Comparison of ENCODE assay signal across 2 cellular contexts in the genomic region with DNA sequence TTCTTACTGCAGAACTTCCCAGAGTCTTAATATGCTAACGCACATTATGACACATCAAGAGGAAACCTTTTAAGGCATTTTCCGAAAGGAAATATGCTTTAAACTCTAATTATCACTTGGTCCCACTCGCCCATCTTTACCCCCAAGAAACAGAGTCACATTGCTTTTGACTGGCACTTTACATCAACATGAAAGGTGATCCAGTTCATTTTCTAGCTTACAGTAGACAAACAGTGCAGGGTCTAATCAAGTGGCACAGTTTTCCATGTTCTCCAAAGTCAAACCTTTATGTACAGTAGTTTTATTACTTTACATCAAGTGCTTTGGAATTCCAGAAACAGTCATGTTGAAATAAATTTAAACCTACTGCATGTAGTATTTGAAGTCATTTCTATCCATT.
TF ChIP-seq lines count a peak whose summit lies in the region.

No MANE protein-coding gene starts in this region.

TF ChIP-seq in HEK293, 187 proteins besides CTCF, POLR2A, EP300 and RAD21 (continued from another document):
- TF ChIP-seq, protein P1, sequence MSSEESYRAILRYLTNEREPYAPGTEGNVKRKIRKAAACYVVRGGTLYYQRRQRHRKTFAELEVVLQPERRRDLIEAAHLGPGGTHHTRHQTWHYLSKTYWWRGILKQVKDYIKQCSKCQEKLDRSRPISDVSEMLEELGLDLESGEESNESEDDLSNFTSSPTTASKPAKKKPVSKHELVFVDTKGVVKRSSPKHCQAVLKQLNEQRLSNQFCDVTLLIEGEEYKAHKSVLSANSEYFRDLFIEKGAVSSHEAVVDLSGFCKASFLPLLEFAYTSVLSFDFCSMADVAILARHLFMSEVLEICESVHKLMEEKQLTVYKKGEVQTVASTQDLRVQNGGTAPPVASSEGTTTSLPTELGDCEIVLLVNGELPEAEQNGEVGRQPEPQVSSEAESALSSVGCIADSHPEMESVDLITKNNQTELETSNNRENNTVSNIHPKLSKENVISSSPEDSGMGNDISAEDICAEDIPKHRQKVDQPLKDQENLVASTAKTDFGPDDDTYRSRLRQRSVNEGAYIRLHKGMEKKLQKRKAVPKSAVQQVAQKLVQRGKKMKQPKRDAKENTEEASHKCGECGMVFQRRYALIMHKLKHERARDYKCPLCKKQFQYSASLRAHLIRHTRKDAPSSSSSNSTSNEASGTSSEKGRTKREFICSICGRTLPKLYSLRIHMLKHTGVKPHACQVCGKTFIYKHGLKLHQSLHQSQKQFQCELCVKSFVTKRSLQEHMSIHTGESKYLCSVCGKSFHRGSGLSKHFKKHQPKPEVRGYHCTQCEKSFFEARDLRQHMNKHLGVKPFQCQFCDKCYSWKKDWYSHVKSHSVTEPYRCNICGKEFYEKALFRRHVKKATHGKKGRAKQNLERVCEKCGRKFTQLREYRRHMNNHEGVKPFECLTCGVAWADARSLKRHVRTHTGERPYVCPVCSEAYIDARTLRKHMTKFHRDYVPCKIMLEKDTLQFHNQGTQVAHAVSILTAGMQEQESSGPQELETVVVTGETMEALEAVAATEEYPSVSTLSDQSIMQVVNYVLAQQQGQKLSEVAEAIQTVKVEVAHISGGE (tag by site-specific recombination; conservative IDR thresholded peaks at IDR 0.05; ENCODE audit: low read depth) = no peak
- TF ChIP-seq ZBTB17 (tag by site-specific recombination; IDR thresholded peaks at IDR 0.05) = peak; percentile 33; the same call in 1 of the 2 replicates

TF ChIP-seq in WTC11, 78 proteins besides CTCF, POLR2A, EP300 and RAD21 (continued from another document):
- TF ChIP-seq, protein P2, sequence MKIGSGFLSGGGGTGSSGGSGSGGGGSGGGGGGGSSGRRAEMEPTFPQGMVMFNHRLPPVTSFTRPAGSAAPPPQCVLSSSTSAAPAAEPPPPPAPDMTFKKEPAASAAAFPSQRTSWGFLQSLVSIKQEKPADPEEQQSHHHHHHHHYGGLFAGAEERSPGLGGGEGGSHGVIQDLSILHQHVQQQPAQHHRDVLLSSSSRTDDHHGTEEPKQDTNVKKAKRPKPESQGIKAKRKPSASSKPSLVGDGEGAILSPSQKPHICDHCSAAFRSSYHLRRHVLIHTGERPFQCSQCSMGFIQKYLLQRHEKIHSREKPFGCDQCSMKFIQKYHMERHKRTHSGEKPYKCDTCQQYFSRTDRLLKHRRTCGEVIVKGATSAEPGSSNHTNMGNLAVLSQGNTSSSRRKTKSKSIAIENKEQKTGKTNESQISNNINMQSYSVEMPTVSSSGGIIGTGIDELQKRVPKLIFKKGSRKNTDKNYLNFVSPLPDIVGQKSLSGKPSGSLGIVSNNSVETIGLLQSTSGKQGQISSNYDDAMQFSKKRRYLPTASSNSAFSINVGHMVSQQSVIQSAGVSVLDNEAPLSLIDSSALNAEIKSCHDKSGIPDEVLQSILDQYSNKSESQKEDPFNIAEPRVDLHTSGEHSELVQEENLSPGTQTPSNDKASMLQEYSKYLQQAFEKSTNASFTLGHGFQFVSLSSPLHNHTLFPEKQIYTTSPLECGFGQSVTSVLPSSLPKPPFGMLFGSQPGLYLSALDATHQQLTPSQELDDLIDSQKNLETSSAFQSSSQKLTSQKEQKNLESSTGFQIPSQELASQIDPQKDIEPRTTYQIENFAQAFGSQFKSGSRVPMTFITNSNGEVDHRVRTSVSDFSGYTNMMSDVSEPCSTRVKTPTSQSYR (CRISPR knock-in tag; IDR thresholded peaks at IDR 0.05) = no peak
- TF ChIP-seq, protein P3, sequence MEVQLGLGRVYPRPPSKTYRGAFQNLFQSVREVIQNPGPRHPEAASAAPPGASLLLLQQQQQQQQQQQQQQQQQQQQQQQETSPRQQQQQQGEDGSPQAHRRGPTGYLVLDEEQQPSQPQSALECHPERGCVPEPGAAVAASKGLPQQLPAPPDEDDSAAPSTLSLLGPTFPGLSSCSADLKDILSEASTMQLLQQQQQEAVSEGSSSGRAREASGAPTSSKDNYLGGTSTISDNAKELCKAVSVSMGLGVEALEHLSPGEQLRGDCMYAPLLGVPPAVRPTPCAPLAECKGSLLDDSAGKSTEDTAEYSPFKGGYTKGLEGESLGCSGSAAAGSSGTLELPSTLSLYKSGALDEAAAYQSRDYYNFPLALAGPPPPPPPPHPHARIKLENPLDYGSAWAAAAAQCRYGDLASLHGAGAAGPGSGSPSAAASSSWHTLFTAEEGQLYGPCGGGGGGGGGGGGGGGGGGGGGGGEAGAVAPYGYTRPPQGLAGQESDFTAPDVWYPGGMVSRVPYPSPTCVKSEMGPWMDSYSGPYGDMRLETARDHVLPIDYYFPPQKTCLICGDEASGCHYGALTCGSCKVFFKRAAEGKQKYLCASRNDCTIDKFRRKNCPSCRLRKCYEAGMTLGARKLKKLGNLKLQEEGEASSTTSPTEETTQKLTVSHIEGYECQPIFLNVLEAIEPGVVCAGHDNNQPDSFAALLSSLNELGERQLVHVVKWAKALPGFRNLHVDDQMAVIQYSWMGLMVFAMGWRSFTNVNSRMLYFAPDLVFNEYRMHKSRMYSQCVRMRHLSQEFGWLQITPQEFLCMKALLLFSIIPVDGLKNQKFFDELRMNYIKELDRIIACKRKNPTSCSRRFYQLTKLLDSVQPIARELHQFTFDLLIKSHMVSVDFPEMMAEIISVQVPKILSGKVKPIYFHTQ (CRISPR knock-in tag; IDR thresholded peaks at IDR 0.05) = no peak
- TF ChIP-seq ZBTB21 (CRISPR knock-in tag; IDR thresholded peaks at IDR 0.05; ENCODE audit: borderline replicate concordance) (no peak), CREM (CRISPR knock-in tag; IDR thresholded peaks at IDR 0.05) (no peak), ZNF423 (CRISPR knock-in tag; IDR thresholded peaks at IDR 0.05) (no peak), JUN (CRISPR knock-in tag; IDR thresholded peaks at IDR 0.05) (no peak), ZNF416 (CRISPR knock-in tag; IDR thresholded peaks at IDR 0.05) (no peak), NFE2L1 (CRISPR knock-in tag; IDR thresholded peaks at IDR 0.05) (no peak)
- TF ChIP-seq, protein P4, sequence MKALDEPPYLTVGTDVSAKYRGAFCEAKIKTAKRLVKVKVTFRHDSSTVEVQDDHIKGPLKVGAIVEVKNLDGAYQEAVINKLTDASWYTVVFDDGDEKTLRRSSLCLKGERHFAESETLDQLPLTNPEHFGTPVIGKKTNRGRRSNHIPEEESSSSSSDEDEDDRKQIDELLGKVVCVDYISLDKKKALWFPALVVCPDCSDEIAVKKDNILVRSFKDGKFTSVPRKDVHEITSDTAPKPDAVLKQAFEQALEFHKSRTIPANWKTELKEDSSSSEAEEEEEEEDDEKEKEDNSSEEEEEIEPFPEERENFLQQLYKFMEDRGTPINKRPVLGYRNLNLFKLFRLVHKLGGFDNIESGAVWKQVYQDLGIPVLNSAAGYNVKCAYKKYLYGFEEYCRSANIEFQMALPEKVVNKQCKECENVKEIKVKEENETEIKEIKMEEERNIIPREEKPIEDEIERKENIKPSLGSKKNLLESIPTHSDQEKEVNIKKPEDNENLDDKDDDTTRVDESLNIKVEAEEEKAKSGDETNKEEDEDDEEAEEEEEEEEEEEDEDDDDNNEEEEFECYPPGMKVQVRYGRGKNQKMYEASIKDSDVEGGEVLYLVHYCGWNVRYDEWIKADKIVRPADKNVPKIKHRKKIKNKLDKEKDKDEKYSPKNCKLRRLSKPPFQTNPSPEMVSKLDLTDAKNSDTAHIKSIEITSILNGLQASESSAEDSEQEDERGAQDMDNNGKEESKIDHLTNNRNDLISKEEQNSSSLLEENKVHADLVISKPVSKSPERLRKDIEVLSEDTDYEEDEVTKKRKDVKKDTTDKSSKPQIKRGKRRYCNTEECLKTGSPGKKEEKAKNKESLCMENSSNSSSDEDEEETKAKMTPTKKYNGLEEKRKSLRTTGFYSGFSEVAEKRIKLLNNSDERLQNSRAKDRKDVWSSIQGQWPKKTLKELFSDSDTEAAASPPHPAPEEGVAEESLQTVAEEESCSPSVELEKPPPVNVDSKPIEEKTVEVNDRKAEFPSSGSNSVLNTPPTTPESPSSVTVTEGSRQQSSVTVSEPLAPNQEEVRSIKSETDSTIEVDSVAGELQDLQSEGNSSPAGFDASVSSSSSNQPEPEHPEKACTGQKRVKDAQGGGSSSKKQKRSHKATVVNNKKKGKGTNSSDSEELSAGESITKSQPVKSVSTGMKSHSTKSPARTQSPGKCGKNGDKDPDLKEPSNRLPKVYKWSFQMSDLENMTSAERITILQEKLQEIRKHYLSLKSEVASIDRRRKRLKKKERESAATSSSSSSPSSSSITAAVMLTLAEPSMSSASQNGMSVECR (CRISPR knock-in tag; IDR thresholded peaks at IDR 0.05; ENCODE audit: borderline replicate concordance) = no peak
